16 cellular contexts compared by ENCODE assay signal in the genomic region with DNA sequence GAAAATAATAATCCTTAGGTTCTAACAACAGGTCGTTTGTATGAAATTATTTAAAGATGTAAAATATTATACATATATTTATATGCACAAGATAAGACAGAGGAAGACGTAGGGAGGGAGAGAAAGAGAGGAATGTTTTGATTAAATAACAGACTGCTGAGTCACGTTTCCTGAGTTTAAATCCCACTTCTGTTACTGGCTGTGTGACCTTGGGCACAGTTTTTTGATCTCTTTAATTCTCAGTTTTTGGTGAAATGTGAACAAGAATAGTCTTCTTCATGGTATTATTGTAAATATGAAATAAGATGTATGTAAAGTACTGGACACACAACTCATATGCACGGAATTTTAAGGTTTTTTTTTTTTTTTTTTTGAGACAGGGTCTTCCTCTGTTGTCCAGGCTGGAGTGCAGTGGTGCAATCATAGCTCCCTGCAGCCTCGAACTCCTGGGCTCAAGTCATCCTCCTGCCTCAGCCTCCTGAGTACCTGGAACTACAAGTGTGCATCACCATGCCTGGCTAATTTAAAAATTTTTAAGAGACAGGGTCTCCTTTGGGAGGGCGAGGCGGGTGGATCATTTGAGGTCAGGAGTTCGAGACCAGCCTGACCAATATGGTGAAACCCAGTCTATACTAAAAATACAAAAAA. TPM values are rescaled to one million over a fixed set of nuclear protein-coding genes. Genes with fewer than 3 reads are reported as not detected.
DNase-seq lines count a peak whose midpoint lies in the region; ATAC-seq lines count a peak whose summit lies in the region.
"Had no signal": no experiment of that assay in that cellular context is flagged by ENCODE, and none has a peak within 500 bp of the region (broad histone marks: within the 10 kb centered on the region; RNA-seq: fewer than 3 reads in every experiment).

No MANE protein-coding gene starts in this region.

- no peak overlapping the region for H3K9ac ChIP-seq in adipocyte (ENCODE audit: low read length)

- no peak for ATAC-seq in activated T-cell treated with anti-CD3 and anti-CD28 coated beads, Interleukin-2, amount 50 U/mL, for 72 hours (replicated peaks in 1 of 2)
- ATAC-seq in effector memory CD8-positive, alpha-beta T cell (replicated peaks) = no peak
- no peak for ATAC-seq in HG03439 (IDR thresholded peaks at IDR 0.05; ENCODE audit: unreplicated experiment)
- ATAC-seq: esophagus mucosa had no signal

- DNase-seq in A172 (ENCODE audit: low spot score) (peak; percentile 76), HS-5 (ENCODE audit: low read depth) (peak; percentile 18), adipocyte (ENCODE audit: low read depth) (peak; percentile 54), glomerular visceral epithelial cell (ENCODE audit: extremely low spot score) (peak; percentile 5), NCI-H510A treated with DMSO at 0.1 percent for 48 hours (lab: John Stamatoyannopoulos, UW) (no peak)
- no peak for DNase-seq in activated T-cell treated with anti-CD3 and anti-CD28 coated beads, Interleukin-2, amount 50 U/mL, for 72 hours
- DNase-seq in effector memory CD8-positive, alpha-beta T cell = no peak
- DNase-seq: activated naive CD4-positive, alpha-beta T cell treated with anti-CD3 and anti-CD28 coated beads, Interleukin-2, amount 50 U/mL, for 16 hours; NCI-H1436; Right ventricle myocardium superior; stimulated activated CD4-positive, alpha-beta T cell treated with anti-CD3 and anti-CD28 coated beads, Interleukin-15, amount 100 ng/mL, for 24 hours; tibial artery; WERI-Rb-1 had no signal

- peaks cover 21% of the 10 kb centered on the region for H3K4me1 ChIP-seq in adipocyte (ENCODE audit: control insufficient read depth, insufficient read depth, low read length)

- peaks cover 9% of the 10 kb centered on the region for H3K4me1 Mint-ChIP-seq in activated T-cell treated with anti-CD3 and anti-CD28 coated beads, Interleukin-2, amount 50 U/mL, for 72 hours (ENCODE audit: low read depth)
- H3K4me1 Mint-ChIP-seq in effector memory CD8-positive, alpha-beta T cell (ENCODE audit: low read depth in 2 of 2) = peaks cover 0 to 5% of the 10 kb centered on the region in 2 donors
- H3K4me1 Mint-ChIP-seq: memory B cell had no signal

- no peak overlapping the region for H3K27ac Mint-ChIP-seq in activated T-cell treated with anti-CD3 and anti-CD28 coated beads, Interleukin-2, amount 50 U/mL, for 72 hours
- H3K27ac Mint-ChIP-seq in effector memory CD8-positive, alpha-beta T cell = no peak overlapping the region
- H3K27ac Mint-ChIP-seq: memory B cell had no signal

- no peaks in the 10 kb centered on the region for H3K9me3 Mint-ChIP-seq in activated T-cell treated with anti-CD3 and anti-CD28 coated beads, Interleukin-2, amount 50 U/mL, for 72 hours
- no peaks in the 10 kb centered on the region for H3K9me3 Mint-ChIP-seq in effector memory CD8-positive, alpha-beta T cell

- peaks cover 6% of the 10 kb centered on the region for H3K9me3 ChIP-seq in adipocyte (ENCODE audit: control insufficient read depth, low read length)
- H3K9me3 ChIP-seq: tibial artery had no signal

- H3K27me3 Mint-ChIP-seq in activated T-cell treated with anti-CD3 and anti-CD28 coated beads, Interleukin-2, amount 50 U/mL, for 72 hours (ENCODE audit: low read depth) = peaks cover 61% of the 10 kb centered on the region
- H3K27me3 Mint-ChIP-seq in effector memory CD8-positive, alpha-beta T cell = peaks cover 41 to 52% of the 10 kb centered on the region in 2 donors

- no peak overlapping the region for H3K4me3 ChIP-seq in adipocyte (ENCODE audit: low read length)
- H3K4me3 ChIP-seq: tibial artery had no signal

- H3K36me3 Mint-ChIP-seq in activated T-cell treated with anti-CD3 and anti-CD28 coated beads, Interleukin-2, amount 50 U/mL, for 72 hours (ENCODE audit: insufficient read depth in 2 of 2) = no peaks in the 10 kb centered on the region
- H3K36me3 Mint-ChIP-seq in effector memory CD8-positive, alpha-beta T cell (ENCODE audit: insufficient read depth) = no peaks in the 10 kb centered on the region
- H3K36me3 Mint-ChIP-seq: memory B cell had no signal

- H3K27me3 ChIP-seq in adipocyte (replicated peaks; ENCODE audit: control insufficient read depth, insufficient read depth, low read length) = no peaks in the 10 kb centered on the region
- H3K27me3 ChIP-seq: tibial artery had no signal

- no peaks in the 10 kb centered on the region for H3K36me3 ChIP-seq in adipocyte (ENCODE audit: control insufficient read depth, insufficient read depth, low read length, severe bottlenecking)
- H3K36me3 ChIP-seq: tibial artery, WERI-Rb-1 had no signal

- no peak overlapping the region for H3K4me3 Mint-ChIP-seq in activated T-cell treated with anti-CD3 and anti-CD28 coated beads, Interleukin-2, amount 50 U/mL, for 72 hours
- no peak overlapping the region for H3K4me3 Mint-ChIP-seq in effector memory CD8-positive, alpha-beta T cell
- H3K4me3 Mint-ChIP-seq: memory B cell had no signal

RNA-seq across cellular contexts. Expression of a gene that starts 42.6 kb away (rescaled TPM):
- 36.2 and 43.8 TPM in 2 replicates for total RNA-seq in A172 (2014; rRNA removed; shearing (Covaris generic))
- under 1 TPM; 0.17 to 0.32 TPM for total RNA-seq in activated T-cell treated with anti-CD3 and anti-CD28 coated beads, Interleukin-2, amount 50 U/mL, for 72 hours

Comparison
In these comparisons a context has a peak if more than half of its experiments do, and no peak if none do; other contexts are left out.
1. DNase-seq: peak in A172 (single experiment), HS-5 (single experiment), adipocyte (single experiment) and glomerular visceral epithelial cell (single experiment); none in activated T-cell treated with anti-CD3 and anti-CD28 coated beads, Interleukin-2, amount 50 U/mL, for 72 hours (0 of 2), effector memory CD8-positive, alpha-beta T cell (0 of 3) and NCI-H510A treated with DMSO at 0.1 percent for 48 hours (single experiment).
2. RNA of a gene that starts 42.6 kb away (total RNA-seq): 36.2 to 43.8 TPM in A172; 0.17 to 0.32 TPM in activated T-cell treated with anti-CD3 and anti-CD28 coated beads, Interleukin-2, amount 50 U/mL, for 72 hours; every median in the first group is over 10 times any median in the second.